ENCODE assay signal across 1 cellular context in genomic region chr17:75087558-75088453, GRCh38.
TF ChIP-seq lines count a peak whose summit lies in the region.

TSS of gene SLC16A5 (plus strand) at chr17:75087954. CDS start at chr17:75093637, 5,683 bp downstream.

TF ChIP-seq in SK-N-SH, 30 proteins besides CTCF, POLR2A, EP300 and RAD21 (continued from another document):
- TF ChIP-seq MEF2A (IDR thresholded peaks at IDR 0.05; ENCODE audit: borderline replicate concordance, low read depth) (no peak), SIN3A (IDR thresholded peaks at IDR 0.05; ENCODE audit: borderline replicate concordance, low read depth, low read length) (no peak), USF1 (IDR thresholded peaks at IDR 0.05; ENCODE audit: borderline replicate concordance, low read depth) (no peak), NRF1 (IDR thresholded peaks at IDR 0.05; ENCODE audit: low read depth, low read length) (no peak), SMC3 (IDR thresholded peaks at IDR 0.05; ENCODE audit: low read depth, low read length) (no peak), RCOR1 (IDR thresholded peaks at IDR 0.05; ENCODE audit: low read length) (no peak), REST (IDR thresholded peaks at IDR 0.05; ENCODE audit: low read depth, low read length) (no peak), EZH2phosphoT487 (IDR thresholded peaks at IDR 0.05; ENCODE audit: borderline replicate concordance, low read depth) (no peak), IRF3 (IDR thresholded peaks at IDR 0.05; ENCODE audit: low read depth, low read length) (no peak), CHD2 (IDR thresholded peaks at IDR 0.05; ENCODE audit: low read length, partially characterized antibody) (no peak), FOXJ3 (CRISPR knock-in tag; IDR thresholded peaks at IDR 0.05) (no peak), FOXM1 (IDR thresholded peaks at IDR 0.05; ENCODE audit: low read depth) (no peak), TCF12 (IDR thresholded peaks at IDR 0.05) (no peak)
